In genomic region chr1:25256578-25257129, GRCh38 we compare ENCODE assay signal across 34 cellular contexts. TPM values are rescaled to one million over a fixed set of nuclear protein-coding genes. Genes with fewer than 3 reads are reported as not detected.
A peak's percentile ranks its signal among the peaks of the same experiment; 100 is the strongest.
DNase-seq lines count a peak whose midpoint lies in the region; ATAC-seq, FAIRE-seq and TF ChIP-seq lines count a peak whose summit lies in the region.
"Had no signal": no experiment of that assay in that cellular context is flagged by ENCODE, and none has a peak within 500 bp of the region (broad histone marks: within the 10 kb centered on the region; RNA-seq: fewer than 3 reads in every experiment).

No MANE protein-coding gene starts in this region.

- TF ChIP-seq CTCF in astrocyte (IDR thresholded peaks at IDR 0.05; ENCODE audit: insufficient read depth, low read depth, low read length) (no peak), osteoblast (IDR thresholded peaks at IDR 0.05; ENCODE audit: extremely low read depth, low read depth, low read length) (no peak)

- H3K27ac Mint-ChIP-seq in astrocyte (ENCODE audit: unreplicated experiment), result no peak overlapping the region
- H3K27ac Mint-ChIP-seq: activated CD4-positive, alpha-beta memory T cell treated with anti-CD3 and anti-CD28 coated beads for 36 hours; activated naive CD8-positive, alpha-beta T cell; CD4-positive, alpha-beta T cell; neural progenitor cell; progenitor cell of endocrine pancreas had no signal

- H3K36me3 ChIP-seq in Karpas-422 (ENCODE audit: insufficient read depth, low read length) (no peaks in the 10 kb centered on the region), astrocyte (ENCODE audit: insufficient read depth, low read length) (no peaks in the 10 kb centered on the region), osteoblast (ENCODE audit: insufficient read depth, low read length) (no peaks in the 10 kb centered on the region)
- H3K36me3 ChIP-seq: gastrocnemius medialis, neural progenitor cell, SJCRH30, uterus had no signal

- no peaks in the 10 kb centered on the region for H3K9me2 ChIP-seq in Karpas-422 (replicated peaks; ENCODE audit: insufficient read depth, low read length)

- H3K4me3 ChIP-seq in Karpas-422 (ENCODE audit: low read length) (no peak overlapping the region), astrocyte (ENCODE audit: insufficient read depth, low read depth, low read length) (no peak overlapping the region), osteoblast (ENCODE audit: insufficient read depth, low read length) (no peak overlapping the region)
- H3K4me3 ChIP-seq: gastrocnemius medialis, hepatocyte, neural progenitor cell, SJCRH30, testis, uterus had no signal

- H3K27me3 ChIP-seq in Karpas-422 (ENCODE audit: low read length), result no peaks in the 10 kb centered on the region
- H3K27me3 ChIP-seq in astrocyte (ENCODE audit: insufficient read depth, low read length), result no peaks in the 10 kb centered on the region
- no peaks in the 10 kb centered on the region for H3K27me3 ChIP-seq in osteoblast (ENCODE audit: insufficient read depth, low read length)
- H3K27me3 ChIP-seq: gastrocnemius medialis, hepatocyte, neural progenitor cell, SJCRH30, testis, uterus had no signal

- ATAC-seq in HG03378 (IDR thresholded peaks at IDR 0.05; ENCODE audit: unreplicated experiment), result no peak
- ATAC-seq: activated CD4-positive, CD25-positive, alpha-beta regulatory T cell treated with anti-CD3 and anti-CD28 coated beads, Interleukin-2, amount 50 U/mL, for 24 hours; gastrocnemius medialis; HCT116; left cardiac atrium; sciatic nerve had no signal

- peak; percentile 79 for DNase-seq in DMS79 treated with DMSO at 0.1 percent for 48 hours (lab: John Stamatoyannopoulos, UW)
- peak; percentile 32 for DNase-seq in Karpas-422
- no peak for DNase-seq in astrocyte (ENCODE audit: low read depth)
- DNase-seq in osteoblast (ENCODE audit: insufficient read length, low spot score, missing footprints), result peak; percentile 52
- no peak for DNase-seq in activated CD8-positive, alpha-beta memory T cell treated with anti-CD3 and anti-CD28 coated beads, Interleukin-2, amount 50 U/mL, for 48 hours
- DNase-seq in GM19239 (ENCODE audit: insufficient read length, low spot score), result no peak
- DNase-seq in stimulated activated naive CD4-positive, alpha-beta T cell (lab: John Stamatoyannopoulos, UW), result no peak
- DNase-seq: activated CD4-positive, alpha-beta memory T cell treated with anti-CD3 and anti-CD28 coated beads for 36 hours; activated effector memory CD4-positive, alpha-beta T cell treated with Interleukin-2 at 50 U/mL for 16 hours; AML-193; CD4-positive, alpha-beta T cell; dermis blood vessel endothelial cell; gastrocnemius medialis; GDM1; left cardiac atrium; mammary epithelial cell; NCI-H69; SJCRH30; stimulated activated naive CD4-positive, alpha-beta T cell treated with Interleukin-2 at 50 U/mL for 16 hours; testis; uterus had no signal

- FAIRE-seq in astrocyte (lab: Jason Lieb, UNC) (no peak), GM19239 (lab: Jason Lieb, UNC) (no peak)
- FAIRE-seq: A204.1, RCC 7860 had no signal

- H3K9me3 Mint-ChIP-seq in astrocyte (ENCODE audit: unreplicated experiment), result no peaks in the 10 kb centered on the region
- H3K9me3 Mint-ChIP-seq: activated CD4-positive, alpha-beta memory T cell treated with anti-CD3 and anti-CD28 coated beads for 36 hours; CD4-positive, alpha-beta T cell; central memory CD8-positive, alpha-beta T cell; neural progenitor cell had no signal

- H3K36me3 Mint-ChIP-seq in astrocyte (ENCODE audit: low read depth, unreplicated experiment), result no peaks in the 10 kb centered on the region
- H3K36me3 Mint-ChIP-seq: activated naive CD8-positive, alpha-beta T cell had no signal

- H3K9me3 ChIP-seq in Karpas-422 (ENCODE audit: low read length) (no peaks in the 10 kb centered on the region), astrocyte (ENCODE audit: insufficient read depth, low read depth, low read length) (no peaks in the 10 kb centered on the region), osteoblast (ENCODE audit: low read depth, low read length) (no peaks in the 10 kb centered on the region)
- H3K9me3 ChIP-seq: gastrocnemius medialis, SJCRH30, testis, uterus had no signal

- H3K27me3 Mint-ChIP-seq in astrocyte (ENCODE audit: low read depth, unreplicated experiment), result no peaks in the 10 kb centered on the region
- H3K27me3 Mint-ChIP-seq: activated CD4-positive, alpha-beta memory T cell treated with anti-CD3 and anti-CD28 coated beads for 36 hours; activated naive CD8-positive, alpha-beta T cell; CD4-positive, alpha-beta T cell; central memory CD8-positive, alpha-beta T cell; progenitor cell of endocrine pancreas had no signal

- H3K27ac ChIP-seq in Karpas-422 (ENCODE audit: low read length), result no peak overlapping the region
- peak overlapping the region; percentile 3 for H3K27ac ChIP-seq in astrocyte (ENCODE audit: low read depth, low read length)
- H3K27ac ChIP-seq in osteoblast (ENCODE audit: low read depth, low read length), result peak overlapping the region; percentile 77
- H3K27ac ChIP-seq: gastrocnemius medialis, hepatocyte, HL-60, neural progenitor cell, SJCRH30, testis, uterus had no signal

- H3K4me2 ChIP-seq in Karpas-422 (ENCODE audit: low read depth, low read length, poor library complexity, severe bottlenecking) (no peak overlapping the region), astrocyte (ENCODE audit: low read length) (no peak overlapping the region), osteoblast (ENCODE audit: insufficient read depth, low read length) (peak overlapping the region; percentile 53)
- H3K4me2 ChIP-seq: hepatocyte, neural progenitor cell had no signal

- H4K20me1 ChIP-seq in Karpas-422 (ENCODE audit: insufficient read depth, low read depth, low read length) (no peaks in the 10 kb centered on the region), astrocyte (ENCODE audit: insufficient read depth, low read length) (no peaks in the 10 kb centered on the region), osteoblast (ENCODE audit: insufficient read depth, low read length) (no peaks in the 10 kb centered on the region)

- peaks cover 9% of the 10 kb centered on the region for H3K4me1 ChIP-seq in Karpas-422 (ENCODE audit: low read length)
- no peaks in the 10 kb centered on the region for H3K4me1 ChIP-seq in astrocyte (ENCODE audit: insufficient read depth, low read length)
- peaks cover 40% of the 10 kb centered on the region for H3K4me1 ChIP-seq in osteoblast (ENCODE audit: insufficient read depth, low read length)
- H3K4me1 ChIP-seq: testis, uterus had no signal

- no peak overlapping the region for H3K4me3 Mint-ChIP-seq in astrocyte (ENCODE audit: unreplicated experiment)
- H3K4me3 Mint-ChIP-seq: activated CD4-positive, alpha-beta memory T cell treated with anti-CD3 and anti-CD28 coated beads for 36 hours; activated naive CD8-positive, alpha-beta T cell; CD4-positive, alpha-beta T cell; central memory CD8-positive, alpha-beta T cell; neural progenitor cell had no signal

- peaks cover 3% of the 10 kb centered on the region for H3K4me1 Mint-ChIP-seq in astrocyte (ENCODE audit: low read depth, unreplicated experiment)

- H3K9ac ChIP-seq in Karpas-422 (ENCODE audit: low read length), result no peak overlapping the region
- no peak overlapping the region for H3K9ac ChIP-seq in astrocyte (ENCODE audit: low read length)
- H3K9ac ChIP-seq: neural progenitor cell had no signal

- H3K79me2 ChIP-seq in Karpas-422 (ENCODE audit: low read length) (no peaks in the 10 kb centered on the region), astrocyte (ENCODE audit: insufficient read depth, low read length) (no peaks in the 10 kb centered on the region), osteoblast (ENCODE audit: insufficient read depth, low read length) (peaks cover 8% of the 10 kb centered on the region)

- H2AFZ ChIP-seq in Karpas-422 (ENCODE audit: low read length), result no peak overlapping the region
- no peak overlapping the region for H2AFZ ChIP-seq in astrocyte (ENCODE audit: low read depth, low read length)
- H2AFZ ChIP-seq in osteoblast (ENCODE audit: low read length), result no peak overlapping the region
- H2AFZ ChIP-seq: hepatocyte, neural progenitor cell had no signal

RNA-seq across cellular contexts. Expression of gene RSRP1, which starts 9.4 kb away (rescaled TPM):
- total RNA-seq in Karpas-422 (2014; rRNA removed; shearing (Covaris generic); ENCODE audit: low replicate concordance), result 151 and 155 TPM in 2 replicates
- total RNA-seq in astrocyte (78.0 and 88.3 TPM in 2 replicates), osteoblast (102 and 103 TPM in 2 replicates)

RNA-seq across cellular contexts. Expression of gene RHD, which starts 15.7 kb away (rescaled TPM):
- 0.26 TPM in 1 of 2 replicates, not detected in the other for total RNA-seq in Karpas-422 (2014; rRNA removed; shearing (Covaris generic); ENCODE audit: low replicate concordance)
- total RNA-seq in astrocyte (not detected in 2 replicates), osteoblast (not detected in 2 replicates)
- total RNA-seq: activated CD4-positive, alpha-beta memory T cell treated with anti-CD3 and anti-CD28 coated beads for 36 hours; CD4-positive, alpha-beta T cell; hepatocyte; LHCN-M2; mammary epithelial cell; progenitor cell of endocrine pancreas; SJCRH30 had no signal

RNA-seq across cellular contexts. Expression of gene SYF2, which starts 24.4 kb away (rescaled TPM):
- 57.4 and 62.6 TPM in 2 replicates for total RNA-seq in Karpas-422 (2014; rRNA removed; shearing (Covaris generic); ENCODE audit: low replicate concordance)
- total RNA-seq in astrocyte, result 28.5 and 29.1 TPM in 2 replicates
- 39.4 and 41.5 TPM in 2 replicates for total RNA-seq in osteoblast

Comparison
In these comparisons a context has a peak if more than half of its experiments do, and no peak if none do; other contexts are left out.
1. DNase-seq: peak in DMS79 treated with DMSO at 0.1 percent for 48 hours (single experiment), Karpas-422 (single experiment) and osteoblast (single experiment); none in astrocyte (single experiment), activated CD8-positive, alpha-beta memory T cell treated with anti-CD3 and anti-CD28 coated beads, Interleukin-2, amount 50 U/mL, for 48 hours (single experiment), GM19239 (single experiment) and stimulated activated naive CD4-positive, alpha-beta T cell (0 of 6).